ENCODE assay signal across 19 cellular contexts in the genomic region with DNA sequence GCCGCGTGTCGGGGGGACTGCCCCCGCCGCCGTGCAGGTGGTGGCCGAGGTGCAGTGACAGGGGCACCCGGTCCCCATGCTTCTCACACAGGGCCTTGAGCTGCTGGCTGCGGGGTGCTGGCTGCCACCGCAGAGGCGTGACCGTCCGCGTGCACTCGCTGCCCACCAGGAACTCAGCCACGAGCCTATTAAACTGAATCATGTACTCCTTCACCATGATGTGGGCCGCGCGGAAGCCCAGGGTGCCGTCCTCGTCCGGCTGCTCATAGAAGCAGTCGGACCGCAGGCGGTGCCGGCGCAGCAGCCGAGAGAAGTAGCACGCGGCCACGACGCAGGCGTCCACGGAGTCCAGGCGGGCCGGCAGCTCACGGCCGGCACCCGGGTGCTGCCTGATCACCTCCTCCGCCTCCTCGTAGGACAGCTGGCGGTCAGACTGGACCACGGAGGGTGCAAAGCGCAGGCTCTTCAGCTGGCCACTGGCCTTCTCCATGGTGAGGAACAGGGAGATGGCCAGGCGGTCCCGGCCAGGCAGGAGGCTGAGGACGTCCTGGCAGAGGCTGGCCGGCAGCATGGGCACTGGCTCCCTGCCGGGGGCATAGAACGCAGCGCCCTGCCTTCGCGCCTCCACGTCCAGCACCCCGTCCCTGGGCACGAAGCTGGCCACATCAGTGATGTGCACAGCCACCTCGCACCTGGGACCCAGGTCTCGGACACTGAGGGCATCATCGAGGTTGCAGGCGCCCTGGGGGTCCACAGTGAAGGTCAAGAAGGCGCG. TPM values are rescaled to one million over a fixed set of nuclear protein-coding genes. Genes with fewer than 3 reads are reported as not detected.
DNase-seq lines count a peak whose midpoint lies in the region; ATAC-seq, FAIRE-seq and TF ChIP-seq lines count a peak whose summit lies in the region.
"Had no signal": no experiment of that assay in that cellular context is flagged by ENCODE, and none has a peak within 500 bp of the region (broad histone marks: within the 10 kb centered on the region; RNA-seq: fewer than 3 reads in every experiment).

No MANE protein-coding gene starts in this region.

- TF ChIP-seq CTCF in HepG2 (CRISPR knock-in tag; IDR thresholded peaks at IDR 0.05) (no peak), right lobe of liver (IDR thresholded peaks at IDR 0.05) (no peak), spleen (IDR thresholded peaks at IDR 0.05 in 8 of 11, conservative IDR thresholded peaks at IDR 0.05 in 3 of 11) (no peak)

- no peaks in the 10 kb centered on the region for H3K27me3 ChIP-seq in HepG2 (ENCODE audit: control insufficient read depth in 1 of 2, insufficient read depth in 2 of 2, low read length in 2 of 2)
- H3K27me3 ChIP-seq in right lobe of liver = no peaks in the 10 kb centered on the region
- no peaks in the 10 kb centered on the region for H3K27me3 ChIP-seq in spleen (replicated peaks in 1 of 7)

- TF ChIP-seq RAD21 in HepG2 (CRISPR knock-in tag; IDR thresholded peaks at IDR 0.05) = no peak

- ATAC-seq in HepG2 (no peak), right lobe of liver (no peak)
- ATAC-seq: A549; CD8-positive, alpha-beta T cell had no signal

- intact Hi-C loops in HepG2 (cut with micrococcal nuclease; ENCODE audit: unreplicated experiment) (no loop called here), right lobe of liver (cut with DNase I) (no loop called here), spleen (cut with DNase I; ENCODE audit: low total_unique reads) (no loop called here)

- TF ChIP-seq EP300 in HepG2 (IDR thresholded peaks at IDR 0.05; ENCODE audit: low read depth in 2 of 2, low read length in 2 of 2) (no peak), HepG2 (CRISPR knock-in tag; IDR thresholded peaks at IDR 0.05; ENCODE audit: borderline replicate concordance) (no peak)

- H3K9me3 ChIP-seq in HepG2 (ENCODE audit: low read length) (no peaks in the 10 kb centered on the region), right lobe of liver (no peaks in the 10 kb centered on the region), spleen (no peaks in the 10 kb centered on the region)
- H3K9me3 ChIP-seq: A549; BLaER1 treated with 17β-estradiol and CSF1 and Interleukin-3, amounts not matched to agents 10 nM and 100 nM; HAP-1 had no signal

- TF ChIP-seq POLR2A in HepG2 (IDR thresholded peaks at IDR 0.05; ENCODE audit: insufficient read depth in 1 of 2, low read depth in 2 of 2, low read length in 2 of 2) (no peak), right lobe of liver (IDR thresholded peaks at IDR 0.05) (no peak), spleen (IDR thresholded peaks at IDR 0.05) (no peak)

- H3K79me2 ChIP-seq in HepG2 (ENCODE audit: insufficient read depth, low read length) = no peaks in the 10 kb centered on the region

- no peaks in the 10 kb centered on the region; the same call in 1 of the 2 replicates for H4K20me1 ChIP-seq in HepG2 (ENCODE audit: insufficient read depth, low read length)

- in situ Hi-C loops in HepG2 (cut with HindIII; ENCODE audit: extremely low pct_ligation_motif_present, low pct_unique_long_range_greater_than_20kb) = no loop called here

- H3K4me2 ChIP-seq in HepG2 (ENCODE audit: low read depth, low read length) = no peak overlapping the region
- H3K4me2 ChIP-seq: A549 had no signal

- DNase-seq in HepG2 (ENCODE audit: low spot score) (no peak), right lobe of liver (no peak), spleen (peak; percentile 79), Ammon's horn (ENCODE audit: low spot score) (no peak)
- DNase-seq: AML-193, Calu3, DMS79 treated with DMSO at 0.1 percent for 48 hours, GF-D8, IMR-90, KBM-7 had no signal

- POLR2A ChIA-PET in HepG2 (lab: Yijun Ruan, JAX) = interaction anchor here (1.1 to 1.7 kb wide), 2 partner anchors 10 kb away, joined by 3 to 7 read pairs; a partner anchor contains a TSS

- WGBS in HepG2 (ENCODE audit: low lambda C conversion rate) = 92% methylated on average over 51 of the region's 62 CpGs
- WGBS in right lobe of liver (ENCODE audit: insufficient coverage, low coverage, low lambda C conversion rate, missing lambda C conversion rate) = 97% methylated on average over 28 of the region's 62 CpGs
- WGBS in spleen, 5 donors = 91 to 97% (median 96%) methylated on average over 46 to 62 of the region's 62 CpGs

- H3K9ac ChIP-seq in HepG2 (ENCODE audit: insufficient read depth, low read depth, low read length) = no peak overlapping the region
- H3K9ac ChIP-seq: BLaER1 treated with 17β-estradiol and CSF1 and Interleukin-3, amounts not matched to agents 10 nM and 100 nM had no signal

- CTCF ChIA-PET in HepG2 (lab: Yijun Ruan, JAX; ENCODE audit: low intra/inter-chr PET ratio, low total read pairs) = no interaction called here

- no peak overlapping the region for H2AFZ ChIP-seq in HepG2 (ENCODE audit: low read length)

- BruUV-seq in HepG2 (replicated peaks; lab: Mats Ljungman, UMichigan) = no TSS peak

- H3K4me3 ChIP-seq in HepG2 (replicated peaks in 1 of 3; ENCODE audit: insufficient read depth in 1 of 3, low read depth in 2 of 3, low read length in 3 of 3) (no peak overlapping the region), right lobe of liver (no peak overlapping the region), spleen (no peak overlapping the region)
- H3K4me3 ChIP-seq: A549; BLaER1 treated with 17β-estradiol and CSF1 and Interleukin-3, amounts not matched to agents 10 nM and 100 nM; HAP-1 had no signal

- FAIRE-seq in HepG2 (lab: Jason Lieb, UNC) = no peak
- FAIRE-seq: A549, GM19239 had no signal

- H3K27ac ChIP-seq in HepG2 (ENCODE audit: extremely low read length, insufficient read depth, low read length) (no peak overlapping the region), right lobe of liver (no peak overlapping the region), spleen (no peak overlapping the region)
- H3K27ac ChIP-seq: 22Rv1; A549; BLaER1 treated with 17β-estradiol and CSF1 and Interleukin-3, amounts not matched to agents 10 nM and 100 nM; HL-60 had no signal

- H3K4me1 ChIP-seq in HepG2 (ENCODE audit: insufficient read depth, low read length) (no peaks in the 10 kb centered on the region), right lobe of liver (no peaks in the 10 kb centered on the region), spleen (peaks cover 10 to 46% (median 29%) of the 10 kb centered on the region in 6 donors)
- H3K4me1 ChIP-seq: A549, HAP-1 had no signal

- H3K36me3 ChIP-seq in HepG2 (replicated peaks in 1 of 2; ENCODE audit: control insufficient read depth in 1 of 2, insufficient read depth in 2 of 2, low read length in 2 of 2) (no peaks in the 10 kb centered on the region; a peak in 1 of 5 replicates), right lobe of liver (peaks cover 0 to 40% (median 15%) of the 10 kb centered on the region in 4 donors), spleen (peaks cover 3 to 99% (median 72%) of the 10 kb centered on the region in 6 donors)
- H3K36me3 ChIP-seq: HAP-1 had no signal

RNA-seq across cellular contexts. Expression of a gene that starts 9.8 kb away (rescaled TPM):
- 8.4 and 10.1 TPM in 2 replicates for total RNA-seq in HepG2 (2016; rRNA removed; fragmentation: Illumina TruSeq; extraction: Trizol)
- 1.7 and 2.1 TPM in 2 replicates for total RNA-seq in HepG2 (2016; cell fraction: cytosol; rRNA removed; fragmentation: Illumina TruSeq; extraction: Trizol; ENCODE audit: low read depth)
- total RNA-seq in HepG2 (2016; cell fraction: insoluble cytoplasmic fraction; rRNA removed; fragmentation: Illumina TruSeq; extraction: Trizol) = 6.8 and 10.0 TPM in 2 replicates
- 2.8 and 4.3 TPM in 2 replicates for total RNA-seq in HepG2 (2016; cell fraction: membrane; rRNA removed; fragmentation: Illumina TruSeq; extraction: Trizol)
- total RNA-seq in HepG2 (2016; cell fraction: nucleus; rRNA removed; fragmentation: Illumina TruSeq; extraction: Trizol) = 12.8 and 18.4 TPM in 2 replicates
- polyA plus RNA-seq in HepG2 (2011; rRNA removed) = 9.6 and 16.1 TPM in 2 replicates
- polyA plus RNA-seq in HepG2 (2011; cell fraction: cytosol; rRNA removed) = 4.5 and 6.0 TPM in 2 replicates
- 39.6 and 48.2 TPM in 2 replicates for polyA plus RNA-seq in HepG2 (2011; cell fraction: nucleus; rRNA removed)
- 12.3 and 14.4 TPM in 2 replicates for polyA plus RNA-seq in HepG2 (2012)
- polyA plus RNA-seq in HepG2 (2016; cell fraction: cytosol; fragmentation: Illumina TruSeq; extraction: Trizol; ENCODE audit: low read depth) = 0.26 and 0.46 TPM in 2 replicates
- polyA plus RNA-seq in HepG2 (2016; cell fraction: insoluble cytoplasmic fraction; fragmentation: Illumina TruSeq; extraction: Trizol; ENCODE audit: low read depth) = 5.2 and 6.9 TPM in 2 replicates
- polyA plus RNA-seq in HepG2 (2016; cell fraction: membrane; fragmentation: Illumina TruSeq; extraction: Trizol; ENCODE audit: low read depth) = 0.43 and 0.84 TPM in 2 replicates
- 17.4 and 18.8 TPM in 2 replicates for polyA plus RNA-seq in HepG2 (2016; cell fraction: nucleus; fragmentation: Illumina TruSeq; extraction: Trizol; ENCODE audit: insufficient read depth, low read depth)
- polyA minus RNA-seq in HepG2 (2011; rRNA and poly(A)+ RNA removed; ENCODE audit: low replicate concordance) = 33.2 and 74.9 TPM in 2 replicates
- 41.7 and 42.0 TPM in 2 replicates for polyA minus RNA-seq in HepG2 (2011; cell fraction: cytosol; rRNA and poly(A)+ RNA removed)
- 35.3 and 47.0 TPM in 2 replicates for polyA minus RNA-seq in HepG2 (2011; cell fraction: nucleus; rRNA and poly(A)+ RNA removed)
- total RNA-seq in right lobe of liver = 10 to 100 TPM; 14.8 to 30.3 (median 24.1) TPM
- total RNA-seq in spleen = 100 to 1,000 TPM in 1 of 7 donors, 10 to 100 TPM in 6; 56.5 to 120 (median 66.0) TPM
- 10 to 100 TPM in 1 of 3 donors, 1 to 10 TPM in 2; 4.3 to 21.2 (median 5.7) TPM for polyA plus RNA-seq in spleen

RNA-seq across cellular contexts. Expression of a gene that starts 10.3 kb away (rescaled TPM):
- not detected in 2 replicates for total RNA-seq in HepG2 (2016; rRNA removed; fragmentation: Illumina TruSeq; extraction: Trizol)
- not detected in 2 replicates for total RNA-seq in HepG2 (2016; cell fraction: cytosol; rRNA removed; fragmentation: Illumina TruSeq; extraction: Trizol; ENCODE audit: low read depth)
- not detected in 2 replicates for total RNA-seq in HepG2 (2016; cell fraction: insoluble cytoplasmic fraction; rRNA removed; fragmentation: Illumina TruSeq; extraction: Trizol)
- not detected in 2 replicates for total RNA-seq in HepG2 (2016; cell fraction: membrane; rRNA removed; fragmentation: Illumina TruSeq; extraction: Trizol)
- total RNA-seq in HepG2 (2016; cell fraction: nucleus; rRNA removed; fragmentation: Illumina TruSeq; extraction: Trizol) = not detected in 2 replicates
- polyA plus RNA-seq in HepG2 (2011; rRNA removed) = 0.07 and 0.13 TPM in 2 replicates
- 0.19 and 0.23 TPM in 2 replicates for polyA plus RNA-seq in HepG2 (2011; cell fraction: cytosol; rRNA removed)
- polyA plus RNA-seq in HepG2 (2011; cell fraction: nucleus; rRNA removed) = 0.45 and 0.48 TPM in 2 replicates
- polyA plus RNA-seq in HepG2 (2012) = 0.05 TPM in 1 of 2 replicates, not detected in the other
- polyA plus RNA-seq in HepG2 (2016; cell fraction: cytosol; fragmentation: Illumina TruSeq; extraction: Trizol; ENCODE audit: low read depth) = not detected in 2 replicates
- polyA plus RNA-seq in HepG2 (2016; cell fraction: insoluble cytoplasmic fraction; fragmentation: Illumina TruSeq; extraction: Trizol; ENCODE audit: low read depth) = not detected in 2 replicates
- not detected in 2 replicates for polyA plus RNA-seq in HepG2 (2016; cell fraction: membrane; fragmentation: Illumina TruSeq; extraction: Trizol; ENCODE audit: low read depth)
- not detected in 2 replicates for polyA plus RNA-seq in HepG2 (2016; cell fraction: nucleus; fragmentation: Illumina TruSeq; extraction: Trizol; ENCODE audit: insufficient read depth, low read depth)
- polyA minus RNA-seq in HepG2 (2011; rRNA and poly(A)+ RNA removed; ENCODE audit: low replicate concordance) = 0.10 and 0.84 TPM in 2 replicates
- polyA minus RNA-seq in HepG2 (2011; cell fraction: cytosol; rRNA and poly(A)+ RNA removed) = not detected in 2 replicates
- not detected in 2 replicates for polyA minus RNA-seq in HepG2 (2011; cell fraction: nucleus; rRNA and poly(A)+ RNA removed)
- not detected for total RNA-seq in right lobe of liver
- 1 to 10 TPM in 4 of 7 donors, under 1 TPM in 3; 0.33 to 2.0 (median 1.0) TPM for total RNA-seq in spleen
- polyA plus RNA-seq in spleen = 1 to 10 TPM in 1 of 3 donors, under 1 TPM in 2; 0.91 to 1.8 (median 0.98) TPM
- total RNA-seq: Calu3, H4, HT1080 had no signal

RNA-seq across cellular contexts. Expression of a gene that starts 16.7 kb away (rescaled TPM):
- total RNA-seq in HepG2 (2016; rRNA removed; fragmentation: Illumina TruSeq; extraction: Trizol) = not detected in 2 replicates
- not detected in 2 replicates for total RNA-seq in HepG2 (2016; cell fraction: cytosol; rRNA removed; fragmentation: Illumina TruSeq; extraction: Trizol; ENCODE audit: low read depth)
- total RNA-seq in HepG2 (2016; cell fraction: insoluble cytoplasmic fraction; rRNA removed; fragmentation: Illumina TruSeq; extraction: Trizol) = not detected in 2 replicates
- total RNA-seq in HepG2 (2016; cell fraction: membrane; rRNA removed; fragmentation: Illumina TruSeq; extraction: Trizol) = not detected in 2 replicates
- not detected in 2 replicates for total RNA-seq in HepG2 (2016; cell fraction: nucleus; rRNA removed; fragmentation: Illumina TruSeq; extraction: Trizol)
- 0.09 TPM in 1 of 2 replicates, not detected in the other for polyA plus RNA-seq in HepG2 (2011; rRNA removed)
- polyA plus RNA-seq in HepG2 (2011; cell fraction: cytosol; rRNA removed) = not detected in 2 replicates
- polyA plus RNA-seq in HepG2 (2011; cell fraction: nucleus; rRNA removed) = 0.10 and 0.37 TPM in 2 replicates
- polyA plus RNA-seq in HepG2 (2012) = 0.17 TPM in 1 of 2 replicates, not detected in the other
- not detected in 2 replicates for polyA plus RNA-seq in HepG2 (2016; cell fraction: cytosol; fragmentation: Illumina TruSeq; extraction: Trizol; ENCODE audit: low read depth)
- not detected in 2 replicates for polyA plus RNA-seq in HepG2 (2016; cell fraction: insoluble cytoplasmic fraction; fragmentation: Illumina TruSeq; extraction: Trizol; ENCODE audit: low read depth)
- not detected in 2 replicates for polyA plus RNA-seq in HepG2 (2016; cell fraction: membrane; fragmentation: Illumina TruSeq; extraction: Trizol; ENCODE audit: low read depth)
- polyA plus RNA-seq in HepG2 (2016; cell fraction: nucleus; fragmentation: Illumina TruSeq; extraction: Trizol; ENCODE audit: insufficient read depth, low read depth) = not detected in 2 replicates
- polyA minus RNA-seq in HepG2 (2011; rRNA and poly(A)+ RNA removed; ENCODE audit: low replicate concordance) = 0.28 TPM in 1 of 2 replicates, not detected in the other
- polyA minus RNA-seq in HepG2 (2011; cell fraction: cytosol; rRNA and poly(A)+ RNA removed) = not detected in 2 replicates
- not detected in 2 replicates for polyA minus RNA-seq in HepG2 (2011; cell fraction: nucleus; rRNA and poly(A)+ RNA removed)
- total RNA-seq in right lobe of liver = not detected
- total RNA-seq in spleen = 1 to 10 TPM in 4 of 7 donors, under 1 TPM in 1, not detected in 2; 0.46 to 1.5 (median 1.2) TPM
- under 1 TPM; 0.07 to 0.19 (median 0.12) TPM for polyA plus RNA-seq in spleen
- total RNA-seq: Calu3; CD8-positive, alpha-beta T cell; H4; HT1080; IMR-90 had no signal
- polyA plus RNA-seq: A549, IMR-90 had no signal

RNA-seq across cellular contexts. Expression of a gene that starts 27.0 kb away (rescaled TPM):
- total RNA-seq in HepG2 (2016; rRNA removed; fragmentation: Illumina TruSeq; extraction: Trizol) = not detected in 2 replicates
- total RNA-seq in HepG2 (2016; cell fraction: cytosol; rRNA removed; fragmentation: Illumina TruSeq; extraction: Trizol; ENCODE audit: low read depth) = not detected in 2 replicates
- not detected in 2 replicates for total RNA-seq in HepG2 (2016; cell fraction: insoluble cytoplasmic fraction; rRNA removed; fragmentation: Illumina TruSeq; extraction: Trizol)
- not detected in 2 replicates for total RNA-seq in HepG2 (2016; cell fraction: membrane; rRNA removed; fragmentation: Illumina TruSeq; extraction: Trizol)
- total RNA-seq in HepG2 (2016; cell fraction: nucleus; rRNA removed; fragmentation: Illumina TruSeq; extraction: Trizol) = not detected in 2 replicates
- 0.07 and 0.08 TPM in 2 replicates for polyA plus RNA-seq in HepG2 (2011; rRNA removed)
- polyA plus RNA-seq in HepG2 (2011; cell fraction: cytosol; rRNA removed) = 0.05 and 0.08 TPM in 2 replicates
- 0.27 and 0.42 TPM in 2 replicates for polyA plus RNA-seq in HepG2 (2011; cell fraction: nucleus; rRNA removed)
- 0.09 and 0.11 TPM in 2 replicates for polyA plus RNA-seq in HepG2 (2012)
- not detected in 2 replicates for polyA plus RNA-seq in HepG2 (2016; cell fraction: cytosol; fragmentation: Illumina TruSeq; extraction: Trizol; ENCODE audit: low read depth)
- not detected in 2 replicates for polyA plus RNA-seq in HepG2 (2016; cell fraction: insoluble cytoplasmic fraction; fragmentation: Illumina TruSeq; extraction: Trizol; ENCODE audit: low read depth)
- not detected in 2 replicates for polyA plus RNA-seq in HepG2 (2016; cell fraction: membrane; fragmentation: Illumina TruSeq; extraction: Trizol; ENCODE audit: low read depth)
- polyA plus RNA-seq in HepG2 (2016; cell fraction: nucleus; fragmentation: Illumina TruSeq; extraction: Trizol; ENCODE audit: insufficient read depth, low read depth) = not detected in 2 replicates
- polyA minus RNA-seq in HepG2 (2011; rRNA and poly(A)+ RNA removed; ENCODE audit: low replicate concordance) = 0.18 and 9.4 TPM in 2 replicates
- polyA minus RNA-seq in HepG2 (2011; cell fraction: cytosol; rRNA and poly(A)+ RNA removed) = not detected in 2 replicates
- polyA minus RNA-seq in HepG2 (2011; cell fraction: nucleus; rRNA and poly(A)+ RNA removed) = 0.12 and 0.13 TPM in 2 replicates
- total RNA-seq in right lobe of liver = 10 to 100 TPM in 1 of 6 experiments, 1 to 10 TPM in 3, under 1 TPM in 2; 0.78 to 11.0 (median 3.6) TPM
- 1 to 10 TPM in 1 of 7 donors, under 1 TPM in 6; 0.20 to 1.0 (median 0.77) TPM for total RNA-seq in spleen
- polyA plus RNA-seq in spleen = under 1 TPM; 0.55 to 0.72 (median 0.64) TPM
- total RNA-seq: H4, HT1080, IMR-90 had no signal
- polyA plus RNA-seq: IMR-90 had no signal

RNA-seq across cellular contexts. Expression of a gene that starts 43.7 kb away (rescaled TPM):
- total RNA-seq in HepG2 (2016; rRNA removed; fragmentation: Illumina TruSeq; extraction: Trizol) (6.0 and 7.0 TPM in 2 replicates), right lobe of liver (10 to 100 TPM; 50.2 to 99.4 (median 76.7) TPM), spleen (100 to 1,000 TPM in 4 of 7 donors, 10 to 100 TPM in 3; 68.8 to 167 (median 105) TPM)
- 21.9 and 23.8 TPM in 2 replicates for total RNA-seq in HepG2 (2016; cell fraction: cytosol; rRNA removed; fragmentation: Illumina TruSeq; extraction: Trizol; ENCODE audit: low read depth)
- 4.3 and 5.4 TPM in 2 replicates for total RNA-seq in HepG2 (2016; cell fraction: insoluble cytoplasmic fraction; rRNA removed; fragmentation: Illumina TruSeq; extraction: Trizol)
- 16.4 and 22.5 TPM in 2 replicates for total RNA-seq in HepG2 (2016; cell fraction: membrane; rRNA removed; fragmentation: Illumina TruSeq; extraction: Trizol)
- total RNA-seq in HepG2 (2016; cell fraction: nucleus; rRNA removed; fragmentation: Illumina TruSeq; extraction: Trizol) = 5.4 and 6.2 TPM in 2 replicates
- polyA plus RNA-seq in HepG2 (2011; rRNA removed) (1.8 and 2.2 TPM in 2 replicates), spleen (100 to 1,000 TPM; 123 to 275 (median 186) TPM)
- polyA plus RNA-seq in HepG2 (2011; cell fraction: cytosol; rRNA removed) = 2.4 and 6.2 TPM in 2 replicates
- polyA plus RNA-seq in HepG2 (2011; cell fraction: nucleus; rRNA removed) = 6.3 and 9.5 TPM in 2 replicates
- polyA plus RNA-seq in HepG2 (2012) = 12.0 and 18.6 TPM in 2 replicates
- polyA plus RNA-seq in HepG2 (2016; cell fraction: cytosol; fragmentation: Illumina TruSeq; extraction: Trizol; ENCODE audit: low read depth) = 606 and 718 TPM in 2 replicates
- 42.4 and 57.7 TPM in 2 replicates for polyA plus RNA-seq in HepG2 (2016; cell fraction: insoluble cytoplasmic fraction; fragmentation: Illumina TruSeq; extraction: Trizol; ENCODE audit: low read depth)
- polyA plus RNA-seq in HepG2 (2016; cell fraction: membrane; fragmentation: Illumina TruSeq; extraction: Trizol; ENCODE audit: low read depth) = 288 and 295 TPM in 2 replicates
- 40.1 and 40.2 TPM in 2 replicates for polyA plus RNA-seq in HepG2 (2016; cell fraction: nucleus; fragmentation: Illumina TruSeq; extraction: Trizol; ENCODE audit: insufficient read depth, low read depth)
- polyA minus RNA-seq in HepG2 (2011; rRNA and poly(A)+ RNA removed; ENCODE audit: low replicate concordance) = 8.4 and 13.9 TPM in 2 replicates
- polyA minus RNA-seq in HepG2 (2011; cell fraction: cytosol; rRNA and poly(A)+ RNA removed) = 15.8 and 39.4 TPM in 2 replicates
- 4.5 and 4.8 TPM in 2 replicates for polyA minus RNA-seq in HepG2 (2011; cell fraction: nucleus; rRNA and poly(A)+ RNA removed)
